14 cellular contexts compared by ENCODE assay signal in the genomic region with DNA sequence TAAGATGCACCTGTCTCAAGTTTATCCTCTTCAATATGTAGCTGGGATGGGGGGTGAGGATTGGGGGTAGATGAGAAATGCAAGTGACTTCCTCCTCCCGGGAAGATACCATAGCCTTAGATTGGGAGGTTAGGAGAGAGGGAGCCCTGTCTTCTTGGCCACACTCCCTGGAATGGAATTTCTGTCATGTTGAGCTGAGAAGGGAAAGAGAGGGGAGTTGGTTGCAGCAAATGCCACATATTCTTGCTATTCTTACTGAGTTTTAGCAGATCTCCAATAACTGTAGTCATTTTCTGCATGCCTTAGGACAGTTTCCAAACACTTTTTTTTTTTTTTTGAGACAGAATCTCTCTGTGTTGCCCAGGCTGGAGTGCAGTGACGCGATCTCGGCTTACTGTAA. TPM values are rescaled to one million over a fixed set of nuclear protein-coding genes. Genes with fewer than 3 reads are reported as not detected.
DNase-seq lines count a peak whose midpoint lies in the region; ATAC-seq and TF ChIP-seq lines count a peak whose summit lies in the region.
"Had no signal": no experiment of that assay in that cellular context is flagged by ENCODE, and none has a peak within 500 bp of the region (broad histone marks: within the 10 kb centered on the region; RNA-seq: fewer than 3 reads in every experiment).

No MANE protein-coding gene starts in this region.

- no peak overlapping the region for H4K5ac ChIP-seq in mesendoderm (ENCODE audit: low read length)

- H3K27ac ChIP-seq in GM23338 (ENCODE audit: low read depth): no peak overlapping the region
- peak overlapping the region; percentile 52 for H3K27ac ChIP-seq in Karpas-422 (ENCODE audit: low read length)
- H3K27ac ChIP-seq in mesendoderm (ENCODE audit: low read depth, low read length): no peak overlapping the region

- DNase-seq in GM23338 (ENCODE audit: low spot score) (peak; percentile 28), Karpas-422 (no peak), mesendoderm (peak; percentile 51), type B pancreatic cell (ENCODE audit: extremely low spot score, unreplicated experiment) (no peak), NCI-H187 treated with DMSO at 0.1 percent for 48 hours (lab: John Stamatoyannopoulos, UW) (no peak), left ventricle myocardium superior (no peak)
- DNase-seq in stimulated activated CD4-positive, alpha-beta T cell treated with anti-CD3 and anti-CD28 coated beads, Interleukin-4, amount 100 ng/mL, for 24 hours: no peak
- DNase-seq: C1 segment of cervical spinal cord; Calu3; CD4-positive, alpha-beta T cell; DMS 273 treated with DMSO at 0.1 percent for 48 hours had no signal

- H3K4ac ChIP-seq in mesendoderm (ENCODE audit: low read depth, low read length): no peak overlapping the region

- H3F3A ChIP-seq in GM23338 (replicated peaks; ENCODE audit: low read depth): no peaks in the 10 kb centered on the region

- no peak overlapping the region for H2AK5ac ChIP-seq in mesendoderm (ENCODE audit: low read length)

- H3K9me2 ChIP-seq in GM23338 (ENCODE audit: insufficient read depth): no peaks in the 10 kb centered on the region
- no peaks in the 10 kb centered on the region for H3K9me2 ChIP-seq in Karpas-422 (replicated peaks; ENCODE audit: insufficient read depth, low read length)

- H3K36me3 Mint-ChIP-seq in GM23338 (ENCODE audit: low read depth) (peaks cover 9% of the 10 kb centered on the region), type B pancreatic cell (peaks cover 4% of the 10 kb centered on the region)

- ATAC-seq in GM23338: peak; percentile 32; the same call in 2 of the 3 replicates
- ATAC-seq in left ventricle myocardium superior: no peak
- ATAC-seq: GM12878 had no signal

- H3K79me2 ChIP-seq in GM23338 (replicated peaks; ENCODE audit: insufficient read depth) (peaks cover 90% of the 10 kb centered on the region), Karpas-422 (ENCODE audit: low read length) (peaks cover 79% of the 10 kb centered on the region), mesendoderm (ENCODE audit: control insufficient read depth, insufficient read depth, low read length) (peaks cover 8% of the 10 kb centered on the region)

- H4K20me1 ChIP-seq in GM23338 (replicated peaks; ENCODE audit: insufficient read depth): peaks cover 14% of the 10 kb centered on the region
- 0 out of 2 replicates have a peak, but pooled peaks cover 18% of the 10 kb centered on the region for H4K20me1 ChIP-seq in Karpas-422 (ENCODE audit: insufficient read depth, low read depth, low read length)

- no peak overlapping the region for H2BK15ac ChIP-seq in mesendoderm (replicated peaks; ENCODE audit: low read depth)

- H2BK120ac ChIP-seq in mesendoderm (ENCODE audit: low read depth, low read length): no peak overlapping the region

- H3K27ac Mint-ChIP-seq in GM23338 (no peak overlapping the region), type B pancreatic cell (peak overlapping the region; percentile 31)
- H3K27ac Mint-ChIP-seq: B cell; CD4-positive, alpha-beta T cell; IgD-negative memory B cell had no signal

- H3K9me3 Mint-ChIP-seq in GM23338: peaks cover 7% of the 10 kb centered on the region
- H3K9me3 Mint-ChIP-seq in type B pancreatic cell: no peaks in the 10 kb centered on the region
- H3K9me3 Mint-ChIP-seq: CD4-positive, alpha-beta T cell; IgD-negative memory B cell had no signal

- H4K8ac ChIP-seq in mesendoderm (ENCODE audit: low read depth, low read length): no peak overlapping the region

- no CpG with 5 or more reads among the region's 4 CpGs for WGBS in mesendoderm (ENCODE audit: extremely low coverage, insufficient coverage, low lambda C conversion rate)

- H3K4me2 ChIP-seq in GM23338 (no peak overlapping the region), Karpas-422 (ENCODE audit: low read depth, low read length, poor library complexity, severe bottlenecking) (peak overlapping the region; percentile 9), mesendoderm (ENCODE audit: low read length) (no peak overlapping the region)

- H3K4me1 Mint-ChIP-seq in GM23338 (peaks cover 20% of the 10 kb centered on the region), type B pancreatic cell (ENCODE audit: unreplicated experiment) (no peaks in the 10 kb centered on the region)

- H3K27me3 Mint-ChIP-seq in GM23338 (ENCODE audit: insufficient read depth, low read depth, poor library complexity) (peaks cover 2% of the 10 kb centered on the region), type B pancreatic cell (no peaks in the 10 kb centered on the region)
- H3K27me3 Mint-ChIP-seq: B cell; CD4-positive, alpha-beta T cell; IgD-negative memory B cell had no signal

- peaks cover 1% of the 10 kb centered on the region for H3K79me1 ChIP-seq in mesendoderm (ENCODE audit: low read length)

- H3K18ac ChIP-seq in mesendoderm (ENCODE audit: low read length): no peak overlapping the region

- H2AFZ ChIP-seq in GM23338 (no peak overlapping the region), Karpas-422 (ENCODE audit: low read length) (no peak overlapping the region)

- H3K9me3 ChIP-seq in Karpas-422 (ENCODE audit: low read length): no peaks in the 10 kb centered on the region; the same call in 1 of the 2 replicates

- H2BK5ac ChIP-seq in mesendoderm (ENCODE audit: low read length): no peak overlapping the region

- H3K56ac ChIP-seq in mesendoderm (ENCODE audit: low read length): no peak overlapping the region

- intact Hi-C loops in left ventricle myocardium superior (cut with micrococcal nuclease): no loop called here

- H3K4me3 Mint-ChIP-seq in GM23338 (no peak overlapping the region), type B pancreatic cell (no peak overlapping the region)
- H3K4me3 Mint-ChIP-seq: B cell; CD4-positive, alpha-beta T cell had no signal

- H3K36me3 ChIP-seq in GM23338 (ENCODE audit: insufficient read depth) (no peaks in the 10 kb centered on the region), Karpas-422 (ENCODE audit: insufficient read depth, low read length) (peaks cover 25% of the 10 kb centered on the region), mesendoderm (ENCODE audit: control insufficient read depth, insufficient read depth, low read length) (no peaks in the 10 kb centered on the region)

- H3K4me3 ChIP-seq in GM23338 (no peak overlapping the region), Karpas-422 (ENCODE audit: low read length) (no peak overlapping the region), mesendoderm (ENCODE audit: low read length) (no peak overlapping the region)
- H3K4me3 ChIP-seq: GM12878 had no signal

- no peak overlapping the region for H3K9ac ChIP-seq in Karpas-422 (ENCODE audit: low read length)
- H3K9ac ChIP-seq in mesendoderm (ENCODE audit: low read length): no peak overlapping the region

- H3K27me3 ChIP-seq in GM23338 (ENCODE audit: insufficient read depth): no peaks in the 10 kb centered on the region
- no peaks in the 10 kb centered on the region for H3K27me3 ChIP-seq in Karpas-422 (ENCODE audit: low read length)
- H3K27me3 ChIP-seq in mesendoderm (ENCODE audit: insufficient read depth, low read length, poor library complexity): no peaks in the 10 kb centered on the region

- H3K4me1 ChIP-seq in GM23338 (ENCODE audit: insufficient read depth) (no peaks in the 10 kb centered on the region), Karpas-422 (ENCODE audit: low read length) (peaks cover 56% of the 10 kb centered on the region), mesendoderm (ENCODE audit: control insufficient read depth, low read depth, low read length) (no peaks in the 10 kb centered on the region)

- H3K23ac ChIP-seq in mesendoderm (ENCODE audit: low read length): no peak overlapping the region

- no peak for TF ChIP-seq CTCF in GM23338 (conservative IDR thresholded peaks at IDR 0.05; ENCODE audit: low read depth in 2 of 2)
- no peak for TF ChIP-seq CTCF in type B pancreatic cell (conservative IDR thresholded peaks at IDR 0.05)

RNA-seq across cellular contexts. Expression of a gene that starts 35.9 kb away (rescaled TPM):
- total RNA-seq in GM23338 (2014; rRNA removed; shearing (Covaris generic)): 15.2 and 27.3 TPM in 2 replicates
- 8.1 and 9.4 TPM in 2 replicates for polyA plus RNA-seq in GM23338 (2016; fragmentation: Nextera tagmentation; extraction: Ambion mirVana)
- total RNA-seq in Karpas-422 (2014; rRNA removed; shearing (Covaris generic); ENCODE audit: low replicate concordance): 66.8 and 71.1 TPM in 2 replicates
- 12.2 TPM for polyA plus RNA-seq in mesendoderm (2013, experiment 1 of 2)
- 13.0 TPM for polyA plus RNA-seq in mesendoderm (2013, experiment 2 of 2)
- total RNA-seq in type B pancreatic cell (ENCODE audit: low replicate concordance): 4.6 and 5.1 TPM in 2 replicates
- total RNA-seq in left ventricle myocardium superior: 1.1 TPM

Comparison
In these comparisons a context has a peak if more than half of its experiments do, and no peak if none do; other contexts are left out.
1. DNase-seq: peak in GM23338 (single experiment) and mesendoderm (single experiment); none in Karpas-422 (single experiment), type B pancreatic cell (single experiment), NCI-H187 treated with DMSO at 0.1 percent for 48 hours (single experiment), left ventricle myocardium superior (single experiment) and stimulated activated CD4-positive, alpha-beta T cell treated with anti-CD3 and anti-CD28 coated beads, Interleukin-4, amount 100 ng/mL, for 24 hours (single experiment).